2 cellular contexts compared by ENCODE assay signal in the genomic region with DNA sequence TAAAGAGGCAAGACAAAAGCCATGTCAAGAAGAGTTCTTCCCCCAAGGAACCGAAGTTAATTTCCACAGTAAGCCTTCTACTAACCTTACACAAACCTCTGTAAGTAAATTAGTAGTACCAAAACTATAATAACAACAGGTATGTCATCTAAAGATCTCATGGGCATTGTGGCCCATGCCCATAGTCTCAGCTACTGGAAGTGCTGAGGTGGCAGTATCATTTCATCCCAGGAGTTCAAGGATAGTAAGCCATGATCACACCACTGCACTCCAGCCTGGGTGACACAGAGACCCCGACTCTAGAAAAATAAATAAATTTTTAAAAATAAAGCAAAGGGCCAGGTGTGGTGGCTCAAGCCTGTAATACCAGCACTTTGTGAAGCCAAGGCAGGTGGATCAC.
TF ChIP-seq lines count a peak whose summit lies in the region.

No MANE protein-coding gene starts in this region.

TF ChIP-seq in HepG2, 621 proteins besides CTCF, POLR2A, EP300 and RAD21:
- TF ChIP-seq MAFF (IDR thresholded peaks at IDR 0.05; ENCODE audit: low read depth, low read length) (peak; percentile 44), ETV5 (CRISPR knock-in tag; IDR thresholded peaks at IDR 0.05; ENCODE audit: borderline replicate concordance) (no peak), PHF21A (CRISPR knock-in tag; IDR thresholded peaks at IDR 0.05) (no peak), MAFK (conservative IDR thresholded peaks at IDR 0.05 in 1 of 2, IDR thresholded peaks at IDR 0.05 in 1 of 2; ENCODE audit: low read length in 2 of 2) (peak; percentile 57 to 73; a peak in 3 of 4 replicates)
- TF ChIP-seq, protein P1, sequence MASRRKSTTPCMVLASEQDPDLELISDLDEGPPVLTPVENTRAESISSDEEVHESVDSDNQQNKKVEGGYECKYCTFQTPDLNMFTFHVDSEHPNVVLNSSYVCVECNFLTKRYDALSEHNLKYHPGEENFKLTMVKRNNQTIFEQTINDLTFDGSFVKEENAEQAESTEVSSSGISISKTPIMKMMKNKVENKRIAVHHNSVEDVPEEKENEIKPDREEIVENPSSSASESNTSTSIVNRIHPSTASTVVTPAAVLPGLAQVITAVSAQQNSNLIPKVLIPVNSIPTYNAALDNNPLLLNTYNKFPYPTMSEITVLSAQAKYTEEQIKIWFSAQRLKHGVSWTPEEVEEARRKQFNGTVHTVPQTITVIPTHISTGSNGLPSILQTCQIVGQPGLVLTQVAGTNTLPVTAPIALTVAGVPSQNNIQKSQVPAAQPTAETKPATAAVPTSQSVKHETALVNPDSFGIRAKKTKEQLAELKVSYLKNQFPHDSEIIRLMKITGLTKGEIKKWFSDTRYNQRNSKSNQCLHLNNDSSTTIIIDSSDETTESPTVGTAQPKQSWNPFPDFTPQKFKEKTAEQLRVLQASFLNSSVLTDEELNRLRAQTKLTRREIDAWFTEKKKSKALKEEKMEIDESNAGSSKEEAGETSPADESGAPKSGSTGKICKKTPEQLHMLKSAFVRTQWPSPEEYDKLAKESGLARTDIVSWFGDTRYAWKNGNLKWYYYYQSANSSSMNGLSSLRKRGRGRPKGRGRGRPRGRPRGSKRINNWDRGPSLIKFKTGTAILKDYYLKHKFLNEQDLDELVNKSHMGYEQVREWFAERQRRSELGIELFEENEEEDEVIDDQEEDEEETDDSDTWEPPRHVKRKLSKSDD (CRISPR knock-in tag; IDR thresholded peaks at IDR 0.05; ENCODE audit: low read depth): no peak
- TF ChIP-seq, protein P2, sequence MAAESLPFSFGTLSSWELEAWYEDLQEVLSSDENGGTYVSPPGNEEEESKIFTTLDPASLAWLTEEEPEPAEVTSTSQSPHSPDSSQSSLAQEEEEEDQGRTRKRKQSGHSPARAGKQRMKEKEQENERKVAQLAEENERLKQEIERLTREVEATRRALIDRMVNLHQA (CRISPR knock-in tag; IDR thresholded peaks at IDR 0.05): no peak

TF ChIP-seq in K562, 482 proteins besides CTCF, POLR2A, EP300 and RAD21:
- TF ChIP-seq ZNF316 (IDR thresholded peaks at IDR 0.05) (peak; percentile 37; the same call in 1 of the 2 replicates), C11orf30 (IDR thresholded peaks at IDR 0.05; ENCODE audit: low read depth) (peak; percentile 15; the same call in 1 of the 2 replicates), POLR2AphosphoS2 (IDR thresholded peaks at IDR 0.05; ENCODE audit: low read length) (no peak), RUNX1 (IDR thresholded peaks at IDR 0.05; ENCODE audit: low read depth) (no peak)
